ENCODE assay signal across 8 cellular contexts in the genomic region with DNA sequence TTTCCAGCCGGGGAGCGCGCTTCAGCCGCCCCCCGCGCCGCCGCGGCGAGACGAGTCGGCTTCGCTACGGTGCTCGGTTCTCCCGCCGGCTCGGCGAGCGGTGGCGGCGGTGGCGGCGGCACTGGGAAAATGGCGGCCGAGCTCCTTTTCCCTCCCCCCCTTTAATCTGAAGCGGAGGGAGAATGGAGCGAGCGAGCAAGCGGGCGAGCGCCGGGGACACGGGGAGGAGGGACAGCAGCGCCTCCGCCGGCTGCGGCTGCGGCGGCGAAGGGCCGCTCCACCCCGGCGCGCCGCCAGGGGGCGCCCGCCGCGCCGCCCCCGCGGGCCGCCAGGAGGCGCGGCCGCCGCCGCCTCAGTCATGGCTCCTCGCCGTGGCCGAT. TPM values are rescaled to one million over a fixed set of nuclear protein-coding genes. Genes with fewer than 3 reads are reported as not detected.
DNase-seq lines count a peak whose midpoint lies in the region; ATAC-seq and TF ChIP-seq lines count a peak whose summit lies in the region.

A gene with protein sequence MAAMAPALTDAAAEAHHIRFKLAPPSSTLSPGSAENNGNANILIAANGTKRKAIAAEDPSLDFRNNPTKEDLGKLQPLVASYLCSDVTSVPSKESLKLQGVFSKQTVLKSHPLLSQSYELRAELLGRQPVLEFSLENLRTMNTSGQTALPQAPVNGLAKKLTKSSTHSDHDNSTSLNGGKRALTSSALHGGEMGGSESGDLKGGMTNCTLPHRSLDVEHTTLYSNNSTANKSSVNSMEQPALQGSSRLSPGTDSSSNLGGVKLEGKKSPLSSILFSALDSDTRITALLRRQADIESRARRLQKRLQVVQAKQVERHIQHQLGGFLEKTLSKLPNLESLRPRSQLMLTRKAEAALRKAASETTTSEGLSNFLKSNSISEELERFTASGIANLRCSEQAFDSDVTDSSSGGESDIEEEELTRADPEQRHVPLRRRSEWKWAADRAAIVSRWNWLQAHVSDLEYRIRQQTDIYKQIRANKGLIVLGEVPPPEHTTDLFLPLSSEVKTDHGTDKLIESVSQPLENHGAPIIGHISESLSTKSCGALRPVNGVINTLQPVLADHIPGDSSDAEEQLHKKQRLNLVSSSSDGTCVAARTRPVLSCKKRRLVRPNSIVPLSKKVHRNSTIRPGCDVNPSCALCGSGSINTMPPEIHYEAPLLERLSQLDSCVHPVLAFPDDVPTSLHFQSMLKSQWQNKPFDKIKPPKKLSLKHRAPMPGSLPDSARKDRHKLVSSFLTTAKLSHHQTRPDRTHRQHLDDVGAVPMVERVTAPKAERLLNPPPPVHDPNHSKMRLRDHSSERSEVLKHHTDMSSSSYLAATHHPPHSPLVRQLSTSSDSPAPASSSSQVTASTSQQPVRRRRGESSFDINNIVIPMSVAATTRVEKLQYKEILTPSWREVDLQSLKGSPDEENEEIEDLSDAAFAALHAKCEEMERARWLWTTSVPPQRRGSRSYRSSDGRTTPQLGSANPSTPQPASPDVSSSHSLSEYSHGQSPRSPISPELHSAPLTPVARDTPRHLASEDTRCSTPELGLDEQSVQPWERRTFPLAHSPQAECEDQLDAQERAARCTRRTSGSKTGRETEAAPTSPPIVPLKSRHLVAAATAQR (N-terminal part only) (minus strand): TSS at position 184 of the 380 bp plus-strand sequence. CDS start 21,286 bp downstream, outside the sequence.

- H4K20me1 ChIP-seq in DOHH2 (ENCODE audit: control insufficient read depth, insufficient read depth, low read depth, low read length), result peaks cover 30% of the 10 kb centered on the region
- peaks cover 36% of the 10 kb centered on the region for H4K20me1 ChIP-seq in neural cell (ENCODE audit: insufficient read depth)

- peaks cover 53% of the 10 kb centered on the region for H3K4me1 ChIP-seq in DOHH2 (ENCODE audit: control insufficient read depth, low read length)
- H3K4me1 ChIP-seq in stomach, result peaks cover 31 to 62% (median 45%) of the 10 kb centered on the region in 4 donors

- TF ChIP-seq CTCF in DOHH2 (IDR thresholded peaks at IDR 0.05; ENCODE audit: low read depth, low read length, poor library complexity, severe bottlenecking) (no peak), fibroblast of the aortic adventitia (IDR thresholded peaks at IDR 0.05; ENCODE audit: insufficient read depth, low read length) (peak; percentile 40), neural cell (IDR thresholded peaks at IDR 0.05; ENCODE audit: poor library complexity, severe bottlenecking) (peak; percentile 84), stomach (IDR thresholded peaks at IDR 0.05) (peak in 3 of 7 experiments; percentile 23 to 84 (median 46))

- ATAC-seq in GM21786 (IDR thresholded peaks at IDR 0.05; ENCODE audit: unreplicated experiment), result peak; percentile 54

- H3K9me2 ChIP-seq in DOHH2 (replicated peaks; ENCODE audit: control insufficient read depth, low read length) (no peaks in the 10 kb centered on the region), neural cell (ENCODE audit: insufficient read depth, low read length) (no peaks in the 10 kb centered on the region)

- H2AFZ ChIP-seq in neural cell (ENCODE audit: low read depth, low read length), result peak within 1 kb of the TSS; percentile 72

- peak within 1 kb of the TSS; percentile 87 for H3K4me3 ChIP-seq in DOHH2 (ENCODE audit: low read length)
- peak within 1 kb of the TSS; percentile 87 for H3K4me3 ChIP-seq in fibroblast of the aortic adventitia (ENCODE audit: low read depth, low read length)
- H3K4me3 ChIP-seq in neural cell (ENCODE audit: low read length), result peak within 1 kb of the TSS; percentile 67
- H3K4me3 ChIP-seq in stomach, result peak within 1 kb of the TSS; percentile 89 to 99 (median 94)

- no peak for TF ChIP-seq EP300 in neural cell (conservative IDR thresholded peaks at IDR 0.05; ENCODE audit: poor library complexity, severe bottlenecking)
- no peak for TF ChIP-seq EP300 in stomach (IDR thresholded peaks at IDR 0.05)

- peaks cover 89% of the 10 kb centered on the region for H3K79me2 ChIP-seq in DOHH2 (ENCODE audit: control insufficient read depth, low read length)
- H3K79me2 ChIP-seq in neural cell (replicated peaks; ENCODE audit: insufficient read depth, low read length), result peaks cover 84% of the 10 kb centered on the region

- H3K4me2 ChIP-seq in DOHH2 (ENCODE audit: low read length), result peak within 1 kb of the TSS; percentile 88
- peak within 1 kb of the TSS; percentile 75 for H3K4me2 ChIP-seq in neural cell (ENCODE audit: low read length)

- 0 to 1% (median 1%) methylated on average over 24 to 62 of the region's 62 CpGs; no CpG with 5 or more reads in 1 of the 5 donors for WGBS in stomach, 5 donors

- H3K27ac ChIP-seq in DOHH2 (ENCODE audit: low read depth, low read length), result peak within 1 kb of the TSS; percentile 86
- peak within 1 kb of the TSS; percentile 95 for H3K27ac ChIP-seq in neural cell (ENCODE audit: low read length)
- peak within 1 kb of the TSS; percentile 99 to 100 (median 100) for H3K27ac ChIP-seq in stomach

- no peak for TF ChIP-seq RAD21 in neural cell (conservative IDR thresholded peaks at IDR 0.05)

- H3K36me3 ChIP-seq in DOHH2 (ENCODE audit: control insufficient read depth, low read length) (peaks cover 38% of the 10 kb centered on the region), neural cell (ENCODE audit: insufficient read depth, low read length) (no peaks in the 10 kb centered on the region), stomach (no peaks in the 10 kb centered on the region)

- no peak for TF ChIP-seq POLR2A in stomach (IDR thresholded peaks at IDR 0.05)

- peaks cover 29% of the 10 kb centered on the region for H3F3A ChIP-seq in DOHH2 (ENCODE audit: control insufficient read depth, insufficient read depth)
- H3F3A ChIP-seq in neural cell (ENCODE audit: insufficient read depth, low read length, poor library complexity, severe bottlenecking), result peaks cover 23% of the 10 kb centered on the region

- intact Hi-C loops in stomach (cut with DNase I; ENCODE audit: low total_unique reads), result no loop called here

- no peaks in the 10 kb centered on the region for H3K27me3 ChIP-seq in DOHH2 (ENCODE audit: control insufficient read depth, low read length)
- peaks cover 2% of the 10 kb centered on the region for H3K27me3 ChIP-seq in neural cell (ENCODE audit: insufficient read depth, low read depth, low read length)
- H3K27me3 ChIP-seq in stomach, result no peaks in the 10 kb centered on the region

- peak within 1 kb of the TSS; percentile 95 for H3K9ac ChIP-seq in neural cell (ENCODE audit: low read length)

- H3K9me3 ChIP-seq in DOHH2 (ENCODE audit: control insufficient read depth, insufficient read depth, low read length) (no peaks in the 10 kb centered on the region), neural cell (ENCODE audit: low read length) (no peaks in the 10 kb centered on the region), stomach (no peaks in the 10 kb centered on the region)

- peak; percentile 76 to 92 for DNase-seq in Kasumi-1 (lab: John Stamatoyannopoulos, UW)
- DNase-seq in RPMI8226, result peak; percentile 92
- DNase-seq in activated effector memory CD4-positive, alpha-beta T cell treated with anti-CD3 and anti-CD28 coated beads, Interleukin-2, amount 50 U/mL, for 16 hours, result peak; percentile 96
- DNase-seq in fibroblast of the aortic adventitia (ENCODE audit: low read depth), result peak; percentile 86
- peak; percentile 85 for DNase-seq in stomach

TF ChIP-seq in neural cell, 6 proteins besides CTCF, POLR2A, EP300 and RAD21:
- TF ChIP-seq REST (IDR thresholded peaks at IDR 0.05; ENCODE audit: borderline replicate concordance), result no peak
- TF ChIP-seq POLR2AphosphoS5 (IDR thresholded peaks at IDR 0.05), result peak; percentile 91

RNA-seq across cellular contexts. Expression of the gene that starts here (rescaled TPM):
- total RNA-seq in fibroblast of the aortic adventitia (ENCODE audit: low replicate concordance), result 63.2 and 218 TPM in 2 replicates
- polyA plus RNA-seq in neural cell, result 65.0 and 88.1 TPM in 2 replicates
- polyA minus RNA-seq in neural cell, result 373 and 424 TPM in 2 replicates
- total RNA-seq in stomach, result 100 to 1,000 TPM; 109 to 288 (median 154) TPM
- 10 to 100 TPM in 2 of 3 donors, 1 to 10 TPM in 1; 9.2 to 17.3 (median 10.2) TPM for polyA plus RNA-seq in stomach

Comparison
In these comparisons a context has a peak if more than half of its experiments do, and no peak if none do; other contexts are left out.
1. Peak in every context shown above with its lines: DNase-seq, ATAC-seq, H3K4me3 ChIP-seq and H3K27ac ChIP-seq.